ENCODE assay signal across 8 cellular contexts in the genomic region with DNA sequence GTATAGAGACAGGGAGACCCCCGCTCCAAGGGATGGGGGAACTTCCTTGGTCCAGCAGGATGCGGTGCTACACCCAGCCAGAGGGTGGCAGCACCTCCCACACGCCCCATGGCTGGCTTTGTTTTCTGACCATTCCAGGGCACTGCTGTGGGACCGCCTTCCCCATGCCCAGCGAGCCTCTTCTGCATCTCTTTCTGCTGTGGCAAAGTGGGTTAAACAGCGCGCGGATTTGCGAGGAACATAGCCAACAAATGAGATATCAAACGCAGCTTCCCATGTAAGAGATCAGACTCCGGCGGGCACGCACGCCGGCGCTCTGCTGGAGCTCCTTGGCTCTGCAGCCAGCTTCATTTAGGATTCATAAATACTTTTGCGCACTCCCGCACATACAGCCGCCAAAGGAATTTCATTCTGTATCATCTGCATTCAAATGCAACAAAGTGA.
DNase-seq lines count a peak whose midpoint lies in the region; ATAC-seq and TF ChIP-seq lines count a peak whose summit lies in the region.

No MANE protein-coding gene starts in this region.

- no peak overlapping the region for H2AFZ ChIP-seq in neural cell (ENCODE audit: low read depth, low read length)

- DNase-seq in GM12864 (ENCODE audit: low read depth), result no peak
- peak; percentile 5 for DNase-seq in KBM-7
- DNase-seq in dorsolateral prefrontal cortex, result peak in 6 of 10 donors; percentile 33 to 55 (median 40)
- no peak for DNase-seq in superior temporal gyrus (ENCODE audit: extremely low spot score)
- no peak for DNase-seq in activated CD4-positive, CD25-positive, alpha-beta regulatory T cell treated with anti-CD3 and anti-CD28 coated beads, Interleukin-2, amount 50 U/mL, for 72 hours
- DNase-seq in NCI-H2171 treated with DMSO at 0.1 percent for 48 hours (lab: John Stamatoyannopoulos, UW), result no peak

- no peak overlapping the region for H3K4me2 ChIP-seq in neural cell (ENCODE audit: low read length)

- H4K20me1 ChIP-seq in neural cell (ENCODE audit: insufficient read depth), result no peaks in the 10 kb centered on the region

- no peak for TF ChIP-seq EP300 in neural cell (conservative IDR thresholded peaks at IDR 0.05; ENCODE audit: poor library complexity, severe bottlenecking)

- H3F3A ChIP-seq in neural cell (ENCODE audit: insufficient read depth, low read length, poor library complexity, severe bottlenecking), result no peaks in the 10 kb centered on the region

- no peaks in the 10 kb centered on the region for H3K9me2 ChIP-seq in neural cell (ENCODE audit: insufficient read depth, low read length)

- H3K27ac ChIP-seq in dorsolateral prefrontal cortex (peak overlapping the region in 1 of 59 donors; percentile 24), neural cell (ENCODE audit: low read length) (no peak overlapping the region)

- H3K79me2 ChIP-seq in neural cell (replicated peaks; ENCODE audit: insufficient read depth, low read length), result no peaks in the 10 kb centered on the region

- ATAC-seq in GM18502 (IDR thresholded peaks at IDR 0.05; ENCODE audit: poor library complexity, unreplicated experiment), result no peak

- H3K9ac ChIP-seq in neural cell (ENCODE audit: low read length), result no peak overlapping the region

- H3K4me3 ChIP-seq in GM12864 (ENCODE audit: low read depth, low read length) (no peak overlapping the region), dorsolateral prefrontal cortex (peak overlapping the region in 41 of 59 donors; percentile 1 to 53 (median 29)), neural cell (ENCODE audit: low read length) (no peak overlapping the region)

- no peaks in the 10 kb centered on the region for H3K36me3 ChIP-seq in neural cell (ENCODE audit: insufficient read depth, low read length)

- no peaks in the 10 kb centered on the region for H3K27me3 ChIP-seq in dorsolateral prefrontal cortex
- H3K27me3 ChIP-seq in neural cell (ENCODE audit: insufficient read depth, low read depth, low read length), result no peaks in the 10 kb centered on the region

- peak; percentile 27 for TF ChIP-seq RAD21 in neural cell (conservative IDR thresholded peaks at IDR 0.05)

- TF ChIP-seq CTCF in GM12864 (IDR thresholded peaks at IDR 0.05; ENCODE audit: low read depth, low read length, missing control alignments) (peak; percentile 80), dorsolateral prefrontal cortex (IDR thresholded peaks at IDR 0.05 in 54 of 56, conservative IDR thresholded peaks at IDR 0.05 in 2 of 56; ENCODE audit: low read depth in 1 of 56, partially characterized antibody in 56 of 56) (peak in 55 of 56 donors; percentile 34 to 76 (median 63)), neural cell (IDR thresholded peaks at IDR 0.05; ENCODE audit: poor library complexity, severe bottlenecking) (peak; percentile 44)

- in situ Hi-C loops in KBM-7 (cut with MboI; ENCODE audit: low pct_unique_long_range_greater_than_20kb, low sequenced_read_pairs), result no loop called here

- no peaks in the 10 kb centered on the region for H3K9me3 ChIP-seq in neural cell (ENCODE audit: low read length)

- intact Hi-C loops in dorsolateral prefrontal cortex (cut with DNase I), result no loop called here

TF ChIP-seq in neural cell, 6 proteins besides CTCF, POLR2A, EP300 and RAD21:
- no peak for TF ChIP-seq EZH2 (IDR thresholded peaks at IDR 0.05; ENCODE audit: borderline replicate concordance, insufficient read depth, low read length, poor library complexity, severe bottlenecking)
- TF ChIP-seq, protein P1, sequence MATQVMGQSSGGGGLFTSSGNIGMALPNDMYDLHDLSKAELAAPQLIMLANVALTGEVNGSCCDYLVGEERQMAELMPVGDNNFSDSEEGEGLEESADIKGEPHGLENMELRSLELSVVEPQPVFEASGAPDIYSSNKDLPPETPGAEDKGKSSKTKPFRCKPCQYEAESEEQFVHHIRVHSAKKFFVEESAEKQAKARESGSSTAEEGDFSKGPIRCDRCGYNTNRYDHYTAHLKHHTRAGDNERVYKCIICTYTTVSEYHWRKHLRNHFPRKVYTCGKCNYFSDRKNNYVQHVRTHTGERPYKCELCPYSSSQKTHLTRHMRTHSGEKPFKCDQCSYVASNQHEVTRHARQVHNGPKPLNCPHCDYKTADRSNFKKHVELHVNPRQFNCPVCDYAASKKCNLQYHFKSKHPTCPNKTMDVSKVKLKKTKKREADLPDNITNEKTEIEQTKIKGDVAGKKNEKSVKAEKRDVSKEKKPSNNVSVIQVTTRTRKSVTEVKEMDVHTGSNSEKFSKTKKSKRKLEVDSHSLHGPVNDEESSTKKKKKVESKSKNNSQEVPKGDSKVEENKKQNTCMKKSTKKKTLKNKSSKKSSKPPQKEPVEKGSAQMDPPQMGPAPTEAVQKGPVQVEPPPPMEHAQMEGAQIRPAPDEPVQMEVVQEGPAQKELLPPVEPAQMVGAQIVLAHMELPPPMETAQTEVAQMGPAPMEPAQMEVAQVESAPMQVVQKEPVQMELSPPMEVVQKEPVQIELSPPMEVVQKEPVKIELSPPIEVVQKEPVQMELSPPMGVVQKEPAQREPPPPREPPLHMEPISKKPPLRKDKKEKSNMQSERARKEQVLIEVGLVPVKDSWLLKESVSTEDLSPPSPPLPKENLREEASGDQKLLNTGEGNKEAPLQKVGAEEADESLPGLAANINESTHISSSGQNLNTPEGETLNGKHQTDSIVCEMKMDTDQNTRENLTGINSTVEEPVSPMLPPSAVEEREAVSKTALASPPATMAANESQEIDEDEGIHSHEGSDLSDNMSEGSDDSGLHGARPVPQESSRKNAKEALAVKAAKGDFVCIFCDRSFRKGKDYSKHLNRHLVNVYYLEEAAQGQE (IDR thresholded peaks at IDR 0.05; ENCODE audit: borderline replicate concordance), result no peak
- TF ChIP-seq SMC3 (conservative IDR thresholded peaks at IDR 0.05; ENCODE audit: poor library complexity), result peak; percentile 23
- TF ChIP-seq TAF1 (IDR thresholded peaks at IDR 0.05; ENCODE audit: low read depth), result no peak

Comparison
In these comparisons a context has a peak if more than half of its experiments do, and no peak if none do; other contexts are left out.
1. DNase-seq: peak in KBM-7 (single experiment) and dorsolateral prefrontal cortex (6 of 10); none in GM12864 (single experiment), superior temporal gyrus (single experiment), activated CD4-positive, CD25-positive, alpha-beta regulatory T cell treated with anti-CD3 and anti-CD28 coated beads, Interleukin-2, amount 50 U/mL, for 72 hours (single experiment) and NCI-H2171 treated with DMSO at 0.1 percent for 48 hours (single experiment).
2. H3K4me3 ChIP-seq: peak in dorsolateral prefrontal cortex (41 of 59); none in GM12864 (single experiment) and neural cell (single experiment).
3. Peak in every context shown above with its lines, with median percentiles within 50 percentile points of each other: CTCF ChIP-seq.